9 cellular contexts compared by ENCODE assay signal in genomic region chr12:9577729-9578128, GRCh38. TPM values are rescaled to one million over a fixed set of nuclear protein-coding genes. Genes with fewer than 3 reads are reported as not detected.
"Had no signal": no experiment of that assay in that cellular context is flagged by ENCODE, and none has a peak within 500 bp of the region (broad histone marks: within the 10 kb centered on the region; RNA-seq: fewer than 3 reads in every experiment).

No MANE protein-coding gene starts in this region.

RNA-seq across cellular contexts. Expression of gene KLRB1, which starts 30.0 kb away (rescaled TPM):
- total RNA-seq: OCI-LY7, PC-3, PC-9, Right ventricle myocardium superior, RPMI7951, SJCRH30, SJSA1, SK-MEL-5 had no signal
- polyA plus RNA-seq: SK-N-SH had no signal
